Comparison of ENCODE assay signal across 13 cellular contexts in the genomic region with DNA sequence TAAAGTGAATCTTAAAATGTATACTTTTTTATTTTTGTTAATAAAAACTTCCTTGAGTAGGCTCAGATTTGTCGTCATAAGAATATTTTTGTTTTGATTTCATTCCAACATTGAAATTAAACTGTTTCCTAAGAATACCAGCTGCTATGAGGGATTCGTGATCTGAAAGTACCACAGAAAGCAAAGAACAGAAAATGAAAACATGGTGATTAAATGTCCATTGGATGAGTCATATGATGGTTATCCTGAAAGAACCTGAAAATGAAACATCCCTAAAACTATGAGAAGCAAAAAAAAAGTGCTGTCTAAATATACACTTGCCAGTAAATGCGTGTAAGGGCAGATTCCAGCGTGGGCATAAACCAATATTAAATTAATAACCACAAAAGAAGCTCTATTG.
DNase-seq lines count a peak whose midpoint lies in the region; ATAC-seq, FAIRE-seq and TF ChIP-seq lines count a peak whose summit lies in the region.
"Had no signal": no experiment of that assay in that cellular context is flagged by ENCODE, and none has a peak within 500 bp of the region (broad histone marks: within the 10 kb centered on the region; RNA-seq: fewer than 3 reads in every experiment).

No MANE protein-coding gene starts in this region.

- ATAC-seq in HG03095 (IDR thresholded peaks at IDR 0.05; ENCODE audit: unreplicated experiment): no peak
- ATAC-seq: lower lobe of right lung had no signal

- H3K27ac ChIP-seq in right atrium auricular region: no peak overlapping the region
- H3K27ac ChIP-seq: lower lobe of right lung had no signal

- H3K4me1 ChIP-seq in adipocyte (ENCODE audit: control insufficient read depth, insufficient read depth, low read length) (peaks cover 6% of the 10 kb centered on the region), right atrium auricular region (no peaks in the 10 kb centered on the region)
- H3K4me1 ChIP-seq: lower lobe of right lung had no signal

- TF ChIP-seq CTCF in foreskin fibroblast (IDR thresholded peaks at IDR 0.05; ENCODE audit: low read depth, low read length) (no peak), right atrium auricular region (IDR thresholded peaks at IDR 0.05) (no peak)

- H3K4me3 ChIP-seq in adipocyte (ENCODE audit: low read length) (peak overlapping the region; percentile 65), foreskin fibroblast (ENCODE audit: low read depth in 1 of 2, low read length in 2 of 2) (no peak overlapping the region), right atrium auricular region (no peak overlapping the region)
- H3K4me3 ChIP-seq: lower lobe of right lung had no signal

- no peaks in the 10 kb centered on the region for H3K36me3 ChIP-seq in adipocyte (ENCODE audit: control insufficient read depth, insufficient read depth, low read length, severe bottlenecking)
- no peaks in the 10 kb centered on the region for H3K36me3 ChIP-seq in right atrium auricular region
- H3K36me3 ChIP-seq: lower lobe of right lung had no signal

- no peak overlapping the region for H3K9ac ChIP-seq in adipocyte (ENCODE audit: low read length)

- no peak for TF ChIP-seq POLR2A in H54 (IDR thresholded peaks at IDR 0.05; ENCODE audit: low read depth, low read length)

- DNase-seq in H54 (ENCODE audit: insufficient read length, low spot score): no peak
- peak; percentile 92 for DNase-seq in adipocyte (ENCODE audit: low read depth)
- peak; percentile 18 to 20 for DNase-seq in foreskin fibroblast
- DNase-seq in urothelium cell line (ENCODE audit: low spot score): peak; percentile 12
- DNase-seq in effector CD4-positive, alpha-beta T cell: no peak
- no peak for DNase-seq in right atrium auricular region (ENCODE audit: low spot score)
- DNase-seq: activated T-cell treated with anti-CD3 and anti-CD28 coated beads, Interleukin-2, amount 50 U/mL, for 48 hours; central memory CD4-positive, alpha-beta T cell; DND-41; lower lobe of right lung; NCI-H345 had no signal

- H3K27me3 ChIP-seq in adipocyte (replicated peaks; ENCODE audit: control insufficient read depth, insufficient read depth, low read length) (no peaks in the 10 kb centered on the region), right atrium auricular region (no peaks in the 10 kb centered on the region)

- H3K9me3 ChIP-seq in adipocyte (ENCODE audit: control insufficient read depth, low read length) (no peaks in the 10 kb centered on the region), right atrium auricular region (no peaks in the 10 kb centered on the region)
- H3K9me3 ChIP-seq: lower lobe of right lung had no signal

- peak; percentile 95 for FAIRE-seq in H54 (lab: Jason Lieb, UNC)
- FAIRE-seq in urothelium cell line (lab: Jason Lieb, UNC): no peak
- FAIRE-seq: GM18507 had no signal

Comparison
In these comparisons a context has a peak if more than half of its experiments do, and no peak if none do; other contexts are left out.
1. DNase-seq: peak in adipocyte (single experiment), foreskin fibroblast (2 of 2) and urothelium cell line (single experiment); none in H54 (single experiment), effector CD4-positive, alpha-beta T cell (single experiment) and right atrium auricular region (single experiment).